ENCODE assay signal across 1 cellular context in the genomic region with DNA sequence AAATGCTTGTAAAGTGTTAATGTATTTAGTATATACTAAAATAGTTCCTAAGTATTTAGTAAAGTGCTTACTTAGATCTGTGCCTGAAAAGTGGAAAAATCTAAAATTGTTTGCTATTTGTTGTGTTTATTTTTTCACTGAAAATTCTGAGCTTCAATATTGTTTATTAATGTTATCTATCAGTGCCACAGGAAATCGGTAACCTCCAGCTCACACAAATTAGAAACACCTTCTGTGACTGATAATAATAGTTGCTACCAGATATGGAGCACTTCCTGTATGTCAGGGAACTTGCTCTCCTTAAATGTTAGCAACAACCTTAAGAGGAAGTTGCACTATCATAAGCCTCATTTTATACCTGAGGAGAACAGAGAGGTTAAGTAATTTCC.
TF ChIP-seq lines count a peak whose summit lies in the region.

No MANE protein-coding gene starts in this region.

TF ChIP-seq in K562, 482 proteins besides CTCF, POLR2A, EP300 and RAD21 (continued from another document and continues in another):
- TF ChIP-seq, protein P1, sequence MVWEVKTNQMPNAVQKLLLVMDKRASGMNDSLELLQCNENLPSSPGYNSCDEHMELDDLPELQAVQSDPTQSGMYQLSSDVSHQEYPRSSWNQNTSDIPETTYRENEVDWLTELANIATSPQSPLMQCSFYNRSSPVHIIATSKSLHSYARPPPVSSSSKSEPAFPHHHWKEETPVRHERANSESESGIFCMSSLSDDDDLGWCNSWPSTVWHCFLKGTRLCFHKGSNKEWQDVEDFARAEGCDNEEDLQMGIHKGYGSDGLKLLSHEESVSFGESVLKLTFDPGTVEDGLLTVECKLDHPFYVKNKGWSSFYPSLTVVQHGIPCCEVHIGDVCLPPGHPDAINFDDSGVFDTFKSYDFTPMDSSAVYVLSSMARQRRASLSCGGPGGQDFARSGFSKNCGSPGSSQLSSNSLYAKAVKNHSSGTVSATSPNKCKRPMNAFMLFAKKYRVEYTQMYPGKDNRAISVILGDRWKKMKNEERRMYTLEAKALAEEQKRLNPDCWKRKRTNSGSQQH (CRISPR knock-in tag; IDR thresholded peaks at IDR 0.05) = no peak
- TF ChIP-seq DACH1 (IDR thresholded peaks at IDR 0.05; ENCODE audit: partially characterized antibody) (peak; percentile 78), NCOA6 (IDR thresholded peaks at IDR 0.05) (no peak), POLR3A (IDR thresholded peaks at IDR 0.05; ENCODE audit: borderline replicate concordance, extremely low read depth, insufficient read depth, insufficient read length) (no peak), ZNF644 (tag; IDR thresholded peaks at IDR 0.05; ENCODE audit: low read depth) (no peak), EZH2 (IDR thresholded peaks at IDR 0.05; ENCODE audit: borderline replicate concordance, low read depth, low read length) (no peak), ZC3H11A (IDR thresholded peaks at IDR 0.05; ENCODE audit: low read depth, low read length) (no peak), POLR2G (IDR thresholded peaks at IDR 0.05; ENCODE audit: low read depth, low read length) (no peak), HDAC2 (IDR thresholded peaks at IDR 0.05) (no peak), TAF15 (IDR thresholded peaks at IDR 0.05; ENCODE audit: low read depth, low read length) (no peak), ZNF239 (CRISPR knock-in tag; IDR thresholded peaks at IDR 0.05) (no peak), MAFG (tag; conservative IDR thresholded peaks at IDR 0.05) (no peak), NCOA2 (IDR thresholded peaks at IDR 0.05; ENCODE audit: partially characterized antibody in 2 of 2) (no peak), RBM14 (IDR thresholded peaks at IDR 0.05; ENCODE audit: borderline replicate concordance, insufficient read depth, low read depth, low read length) (no peak), PHB (CRISPR knock-in tag; IDR thresholded peaks at IDR 0.05) (no peak), NR3C1 (CRISPR knock-in tag; IDR thresholded peaks at IDR 0.05) (no peak), CBX2 (IDR thresholded peaks at IDR 0.05; ENCODE audit: insufficient read depth, low read length, poor library complexity, severe bottlenecking) (no peak), E2F3 (CRISPR knock-in tag; IDR thresholded peaks at IDR 0.05) (no peak), ZNF354B (CRISPR knock-in tag; IDR thresholded peaks at IDR 0.05) (no peak), ZBTB8A (IDR thresholded peaks at IDR 0.05; ENCODE audit: partially characterized antibody) (no peak), CXXC5 (CRISPR knock-in tag; IDR thresholded peaks at IDR 0.05) (no peak), BCOR (IDR thresholded peaks at IDR 0.05) (0 out of 2 replicates have a peak, but pooled peaks have one; percentile 82), ILF3 (IDR thresholded peaks at IDR 0.05; ENCODE audit: borderline replicate concordance) (peak; percentile 37; the same call in 1 of the 2 replicates), HMGN3 (IDR thresholded peaks at IDR 0.05; ENCODE audit: borderline replicate concordance, extremely low read depth, insufficient read length, low read depth, low read length) (no peak), NCOR1 (IDR thresholded peaks at IDR 0.05) (peak; percentile 62), SIRT6 (IDR thresholded peaks at IDR 0.05; ENCODE audit: low read depth, low read length) (no peak), ZNF274 (IDR thresholded peaks at IDR 0.05; ENCODE audit: borderline replicate concordance, low read depth, low read length) (no peak), MAZ (CRISPR knock-in tag; conservative IDR thresholded peaks at IDR 0.05 in 1 of 2, IDR thresholded peaks at IDR 0.05 in 1 of 2) (no peak), PTBP1 (IDR thresholded peaks at IDR 0.05; ENCODE audit: low read depth, low read length) (no peak), TCF7L2 (IDR thresholded peaks at IDR 0.05; ENCODE audit: low read depth, low read length) (no peak), NFE2L1 (tag; IDR thresholded peaks at IDR 0.05; ENCODE audit: borderline replicate concordance, low read depth) (no peak), MCM5 (IDR thresholded peaks at IDR 0.05; ENCODE audit: low read depth) (no peak), CC2D1A (IDR thresholded peaks at IDR 0.05) (no peak), ATF7 (IDR thresholded peaks at IDR 0.05) (no peak), ZNF586 (CRISPR knock-in tag; conservative IDR thresholded peaks at IDR 0.05) (no peak), PML (IDR thresholded peaks at IDR 0.05; ENCODE audit: low read length) (no peak; the same call in 1 of the 2 replicates), DNMT1 (IDR thresholded peaks at IDR 0.05) (no peak), BRD9 (IDR thresholded peaks at IDR 0.05; ENCODE audit: low read depth, partially characterized antibody) (no peak), SIN3A (IDR thresholded peaks at IDR 0.05; ENCODE audit: borderline replicate concordance in 2 of 2, control insufficient read depth in 1 of 2, low read depth in 2 of 2, low read length in 2 of 2) (no peak), CBFA2T3 (IDR thresholded peaks at IDR 0.05) (peak; percentile 78), KDM1A (IDR thresholded peaks at IDR 0.05) (peak in 1 of 2 experiments; percentile 33; a peak in 1 of 4 replicates), ZNF121 (CRISPR knock-in tag; conservative IDR thresholded peaks at IDR 0.05) (no peak), ZFX (CRISPR knock-in tag; IDR thresholded peaks at IDR 0.05) (no peak), ZBED1 (IDR thresholded peaks at IDR 0.05) (no peak)
- TF ChIP-seq, protein P2, sequence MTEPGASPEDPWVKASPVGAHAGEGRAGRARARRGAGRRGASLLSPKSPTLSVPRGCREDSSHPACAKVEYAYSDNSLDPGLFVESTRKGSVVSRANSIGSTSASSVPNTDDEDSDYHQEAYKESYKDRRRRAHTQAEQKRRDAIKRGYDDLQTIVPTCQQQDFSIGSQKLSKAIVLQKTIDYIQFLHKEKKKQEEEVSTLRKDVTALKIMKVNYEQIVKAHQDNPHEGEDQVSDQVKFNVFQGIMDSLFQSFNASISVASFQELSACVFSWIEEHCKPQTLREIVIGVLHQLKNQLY (CRISPR knock-in tag; conservative IDR thresholded peaks at IDR 0.05) = no peak
- TF ChIP-seq, protein P3, sequence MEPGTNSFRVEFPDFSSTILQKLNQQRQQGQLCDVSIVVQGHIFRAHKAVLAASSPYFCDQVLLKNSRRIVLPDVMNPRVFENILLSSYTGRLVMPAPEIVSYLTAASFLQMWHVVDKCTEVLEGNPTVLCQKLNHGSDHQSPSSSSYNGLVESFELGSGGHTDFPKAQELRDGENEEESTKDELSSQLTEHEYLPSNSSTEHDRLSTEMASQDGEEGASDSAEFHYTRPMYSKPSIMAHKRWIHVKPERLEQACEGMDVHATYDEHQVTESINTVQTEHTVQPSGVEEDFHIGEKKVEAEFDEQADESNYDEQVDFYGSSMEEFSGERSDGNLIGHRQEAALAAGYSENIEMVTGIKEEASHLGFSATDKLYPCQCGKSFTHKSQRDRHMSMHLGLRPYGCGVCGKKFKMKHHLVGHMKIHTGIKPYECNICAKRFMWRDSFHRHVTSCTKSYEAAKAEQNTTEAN (CRISPR knock-in tag; IDR thresholded peaks at IDR 0.05) = no peak
- TF ChIP-seq, protein P4, sequence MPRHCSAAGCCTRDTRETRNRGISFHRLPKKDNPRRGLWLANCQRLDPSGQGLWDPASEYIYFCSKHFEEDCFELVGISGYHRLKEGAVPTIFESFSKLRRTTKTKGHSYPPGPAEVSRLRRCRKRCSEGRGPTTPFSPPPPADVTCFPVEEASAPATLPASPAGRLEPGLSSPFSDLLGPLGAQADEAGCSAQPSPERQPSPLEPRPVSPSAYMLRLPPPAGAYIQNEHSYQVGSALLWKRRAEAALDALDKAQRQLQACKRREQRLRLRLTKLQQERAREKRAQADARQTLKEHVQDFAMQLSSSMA (CRISPR knock-in tag; IDR thresholded peaks at IDR 0.05) = no peak
- TF ChIP-seq, protein P5, sequence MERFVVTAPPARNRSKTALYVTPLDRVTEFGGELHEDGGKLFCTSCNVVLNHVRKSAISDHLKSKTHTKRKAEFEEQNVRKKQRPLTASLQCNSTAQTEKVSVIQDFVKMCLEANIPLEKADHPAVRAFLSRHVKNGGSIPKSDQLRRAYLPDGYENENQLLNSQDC (CRISPR knock-in tag; IDR thresholded peaks at IDR 0.05) = no peak
- TF ChIP-seq, protein P6, sequence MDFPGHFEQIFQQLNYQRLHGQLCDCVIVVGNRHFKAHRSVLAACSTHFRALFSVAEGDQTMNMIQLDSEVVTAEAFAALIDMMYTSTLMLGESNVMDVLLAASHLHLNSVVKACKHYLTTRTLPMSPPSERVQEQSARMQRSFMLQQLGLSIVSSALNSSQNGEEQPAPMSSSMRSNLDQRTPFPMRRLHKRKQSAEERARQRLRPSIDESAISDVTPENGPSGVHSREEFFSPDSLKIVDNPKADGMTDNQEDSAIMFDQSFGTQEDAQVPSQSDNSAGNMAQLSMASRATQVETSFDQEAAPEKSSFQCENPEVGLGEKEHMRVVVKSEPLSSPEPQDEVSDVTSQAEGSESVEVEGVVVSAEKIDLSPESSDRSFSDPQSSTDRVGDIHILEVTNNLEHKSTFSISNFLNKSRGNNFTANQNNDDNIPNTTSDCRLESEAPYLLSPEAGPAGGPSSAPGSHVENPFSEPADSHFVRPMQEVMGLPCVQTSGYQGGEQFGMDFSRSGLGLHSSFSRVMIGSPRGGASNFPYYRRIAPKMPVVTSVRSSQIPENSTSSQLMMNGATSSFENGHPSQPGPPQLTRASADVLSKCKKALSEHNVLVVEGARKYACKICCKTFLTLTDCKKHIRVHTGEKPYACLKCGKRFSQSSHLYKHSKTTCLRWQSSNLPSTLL (IDR thresholded peaks at IDR 0.05) = no peak
- TF ChIP-seq, protein P7, sequence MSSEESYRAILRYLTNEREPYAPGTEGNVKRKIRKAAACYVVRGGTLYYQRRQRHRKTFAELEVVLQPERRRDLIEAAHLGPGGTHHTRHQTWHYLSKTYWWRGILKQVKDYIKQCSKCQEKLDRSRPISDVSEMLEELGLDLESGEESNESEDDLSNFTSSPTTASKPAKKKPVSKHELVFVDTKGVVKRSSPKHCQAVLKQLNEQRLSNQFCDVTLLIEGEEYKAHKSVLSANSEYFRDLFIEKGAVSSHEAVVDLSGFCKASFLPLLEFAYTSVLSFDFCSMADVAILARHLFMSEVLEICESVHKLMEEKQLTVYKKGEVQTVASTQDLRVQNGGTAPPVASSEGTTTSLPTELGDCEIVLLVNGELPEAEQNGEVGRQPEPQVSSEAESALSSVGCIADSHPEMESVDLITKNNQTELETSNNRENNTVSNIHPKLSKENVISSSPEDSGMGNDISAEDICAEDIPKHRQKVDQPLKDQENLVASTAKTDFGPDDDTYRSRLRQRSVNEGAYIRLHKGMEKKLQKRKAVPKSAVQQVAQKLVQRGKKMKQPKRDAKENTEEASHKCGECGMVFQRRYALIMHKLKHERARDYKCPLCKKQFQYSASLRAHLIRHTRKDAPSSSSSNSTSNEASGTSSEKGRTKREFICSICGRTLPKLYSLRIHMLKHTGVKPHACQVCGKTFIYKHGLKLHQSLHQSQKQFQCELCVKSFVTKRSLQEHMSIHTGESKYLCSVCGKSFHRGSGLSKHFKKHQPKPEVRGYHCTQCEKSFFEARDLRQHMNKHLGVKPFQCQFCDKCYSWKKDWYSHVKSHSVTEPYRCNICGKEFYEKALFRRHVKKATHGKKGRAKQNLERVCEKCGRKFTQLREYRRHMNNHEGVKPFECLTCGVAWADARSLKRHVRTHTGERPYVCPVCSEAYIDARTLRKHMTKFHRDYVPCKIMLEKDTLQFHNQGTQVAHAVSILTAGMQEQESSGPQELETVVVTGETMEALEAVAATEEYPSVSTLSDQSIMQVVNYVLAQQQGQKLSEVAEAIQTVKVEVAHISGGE (CRISPR knock-in tag; IDR thresholded peaks at IDR 0.05) = no peak; a peak in 1 of 6 replicates
- TF ChIP-seq, protein P8, sequence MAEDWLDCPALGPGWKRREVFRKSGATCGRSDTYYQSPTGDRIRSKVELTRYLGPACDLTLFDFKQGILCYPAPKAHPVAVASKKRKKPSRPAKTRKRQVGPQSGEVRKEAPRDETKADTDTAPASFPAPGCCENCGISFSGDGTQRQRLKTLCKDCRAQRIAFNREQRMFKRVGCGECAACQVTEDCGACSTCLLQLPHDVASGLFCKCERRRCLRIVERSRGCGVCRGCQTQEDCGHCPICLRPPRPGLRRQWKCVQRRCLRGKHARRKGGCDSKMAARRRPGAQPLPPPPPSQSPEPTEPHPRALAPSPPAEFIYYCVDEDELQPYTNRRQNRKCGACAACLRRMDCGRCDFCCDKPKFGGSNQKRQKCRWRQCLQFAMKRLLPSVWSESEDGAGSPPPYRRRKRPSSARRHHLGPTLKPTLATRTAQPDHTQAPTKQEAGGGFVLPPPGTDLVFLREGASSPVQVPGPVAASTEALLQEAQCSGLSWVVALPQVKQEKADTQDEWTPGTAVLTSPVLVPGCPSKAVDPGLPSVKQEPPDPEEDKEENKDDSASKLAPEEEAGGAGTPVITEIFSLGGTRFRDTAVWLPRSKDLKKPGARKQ (CRISPR knock-in tag; IDR thresholded peaks at IDR 0.05) = no peak
- TF ChIP-seq, protein P9, sequence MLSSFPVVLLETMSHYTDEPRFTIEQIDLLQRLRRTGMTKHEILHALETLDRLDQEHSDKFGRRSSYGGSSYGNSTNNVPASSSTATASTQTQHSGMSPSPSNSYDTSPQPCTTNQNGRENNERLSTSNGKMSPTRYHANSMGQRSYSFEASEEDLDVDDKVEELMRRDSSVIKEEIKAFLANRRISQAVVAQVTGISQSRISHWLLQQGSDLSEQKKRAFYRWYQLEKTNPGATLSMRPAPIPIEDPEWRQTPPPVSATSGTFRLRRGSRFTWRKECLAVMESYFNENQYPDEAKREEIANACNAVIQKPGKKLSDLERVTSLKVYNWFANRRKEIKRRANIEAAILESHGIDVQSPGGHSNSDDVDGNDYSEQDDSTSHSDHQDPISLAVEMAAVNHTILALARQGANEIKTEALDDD (IDR thresholded peaks at IDR 0.05) = no peak
- TF ChIP-seq, protein P10, sequence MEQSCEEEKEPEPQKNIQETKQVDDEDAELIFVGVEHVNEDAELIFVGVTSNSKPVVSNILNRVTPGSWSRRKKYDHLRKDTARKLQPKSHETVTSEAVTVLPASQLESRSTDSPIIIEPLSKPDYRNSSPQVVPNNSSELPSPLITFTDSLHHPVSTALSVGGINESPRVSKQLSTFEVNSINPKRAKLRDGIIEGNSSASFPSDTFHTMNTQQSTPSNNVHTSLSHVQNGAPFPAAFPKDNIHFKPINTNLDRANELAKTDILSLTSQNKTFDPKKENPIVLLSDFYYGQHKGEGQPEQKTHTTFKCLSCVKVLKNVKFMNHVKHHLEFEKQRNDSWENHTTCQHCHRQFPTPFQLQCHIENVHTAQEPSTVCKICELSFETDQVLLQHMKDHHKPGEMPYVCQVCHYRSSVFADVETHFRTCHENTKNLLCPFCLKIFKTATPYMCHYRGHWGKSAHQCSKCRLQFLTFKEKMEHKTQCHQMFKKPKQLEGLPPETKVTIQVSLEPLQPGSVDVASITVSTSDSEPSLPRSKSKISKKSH (CRISPR knock-in tag; IDR thresholded peaks at IDR 0.05) = no peak
- TF ChIP-seq, protein P11, sequence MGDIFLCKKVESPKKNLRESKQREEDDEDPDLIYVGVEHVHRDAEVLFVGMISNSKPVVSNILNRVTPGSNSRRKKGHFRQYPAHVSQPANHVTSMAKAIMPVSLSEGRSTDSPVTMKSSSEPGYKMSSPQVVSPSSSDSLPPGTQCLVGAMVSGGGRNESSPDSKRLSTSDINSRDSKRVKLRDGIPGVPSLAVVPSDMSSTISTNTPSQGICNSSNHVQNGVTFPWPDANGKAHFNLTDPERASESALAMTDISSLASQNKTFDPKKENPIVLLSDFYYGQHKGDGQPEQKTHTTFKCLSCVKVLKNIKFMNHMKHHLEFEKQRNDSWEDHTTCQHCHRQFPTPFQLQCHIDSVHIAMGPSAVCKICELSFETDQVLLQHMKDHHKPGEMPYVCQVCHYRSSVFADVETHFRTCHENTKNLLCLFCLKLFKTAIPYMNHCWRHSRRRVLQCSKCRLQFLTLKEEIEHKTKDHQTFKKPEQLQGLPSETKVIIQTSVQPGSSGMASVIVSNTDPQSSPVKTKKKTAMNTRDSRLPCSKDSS (IDR thresholded peaks at IDR 0.05; ENCODE audit: low read depth, partially characterized antibody) = no peak
